ENCODE assay signal across 9 cellular contexts in genomic region chr3:163943664-163944063, GRCh38.
"Had no signal": no experiment of that assay in that cellular context is flagged by ENCODE, and none has a peak within 500 bp of the region (broad histone marks: within the 10 kb centered on the region; RNA-seq: fewer than 3 reads in every experiment).

No MANE protein-coding gene starts in this region.

- H3K36me3 ChIP-seq: HAP-1 had no signal

- ATAC-seq: HCT116, K562 had no signal

- H3K27ac ChIP-seq: GM23248, HL-60 had no signal

- H3K4me3 ChIP-seq: GM23248, HAP-1, K562 had no signal

- FAIRE-seq: K562 had no signal

- H3K4me1 ChIP-seq: HAP-1 had no signal

- DNase-seq: GM23248, GOT3, H7, IMR-90, KG1 had no signal

- H3K9ac ChIP-seq: GM23248 had no signal

- H2AFZ ChIP-seq: GM23248 had no signal

- H3K9me3 ChIP-seq: HAP-1 had no signal
